8 cellular contexts compared by ENCODE assay signal in the genomic region with DNA sequence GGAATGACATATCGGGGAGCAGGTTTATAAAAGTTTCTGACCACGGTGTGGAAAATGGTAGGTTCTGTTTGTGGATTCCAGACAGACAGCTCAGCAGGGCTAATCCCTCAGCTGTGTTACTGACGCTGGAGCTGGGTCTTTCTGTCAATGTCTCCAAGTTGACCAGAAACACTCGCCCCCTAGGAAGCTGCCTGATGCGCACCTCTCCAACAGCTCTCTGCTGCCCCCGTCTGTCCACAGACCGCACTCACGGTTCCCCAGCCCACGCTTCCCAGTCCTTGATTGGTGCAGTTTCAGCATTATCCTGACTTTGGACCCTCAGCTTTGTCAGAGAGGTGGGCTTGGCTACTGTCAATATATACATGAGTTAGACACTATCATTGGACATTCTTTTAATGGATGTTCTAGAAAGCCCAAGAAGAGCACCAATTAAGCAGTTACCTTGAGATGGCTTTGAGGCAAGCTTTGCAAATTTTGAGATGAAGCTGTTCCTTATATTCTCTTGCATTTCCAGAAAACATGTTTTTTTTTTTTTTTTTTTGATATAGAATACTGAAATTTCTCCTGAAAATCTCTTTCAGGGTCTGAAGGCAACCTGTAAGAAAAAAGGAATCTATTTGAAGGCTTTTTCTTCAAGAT.
DNase-seq lines count a peak whose midpoint lies in the region; TF ChIP-seq lines count a peak whose summit lies in the region.

No MANE protein-coding gene starts in this region.

- H3K9me3 ChIP-seq in Peyer's patch = no peaks in the 10 kb centered on the region
- no peaks in the 10 kb centered on the region for H3K9me3 ChIP-seq in osteoblast (ENCODE audit: low read depth, low read length)
- H3K9me3 ChIP-seq in tibial artery = no peaks in the 10 kb centered on the region

- TF ChIP-seq CTCF in GM20000 (IDR thresholded peaks at IDR 0.05; ENCODE audit: extremely low read depth, missing control alignments) = peak; percentile 90
- peak; percentile 88 for TF ChIP-seq CTCF in HL-60 (IDR thresholded peaks at IDR 0.05; ENCODE audit: insufficient read depth, low read length)
- peak; percentile 56 to 93 (median 88) for TF ChIP-seq CTCF in Peyer's patch (IDR thresholded peaks at IDR 0.05)
- peak; percentile 99 for TF ChIP-seq CTCF in fibroblast of villous mesenchyme (IDR thresholded peaks at IDR 0.05; ENCODE audit: insufficient read depth, low read depth, low read length)
- TF ChIP-seq CTCF in osteoblast (IDR thresholded peaks at IDR 0.05; ENCODE audit: extremely low read depth, low read depth, low read length) = peak; percentile 99
- TF ChIP-seq CTCF in tibial artery (IDR thresholded peaks at IDR 0.05) = peak; percentile 88 to 92

- no peak for TF ChIP-seq POLR2A in Peyer's patch (IDR thresholded peaks at IDR 0.05)

- H3K36me3 ChIP-seq in Peyer's patch (no peaks in the 10 kb centered on the region), osteoblast (ENCODE audit: insufficient read depth, low read length) (no peaks in the 10 kb centered on the region), tibial artery (no peaks in the 10 kb centered on the region)

- no peak overlapping the region for H3K27ac ChIP-seq in HL-60 (replicated peaks)
- H3K27ac ChIP-seq in Peyer's patch = no peak overlapping the region
- no peak overlapping the region for H3K27ac ChIP-seq in osteoblast (ENCODE audit: low read depth, low read length)
- no peak overlapping the region for H3K27ac ChIP-seq in tibial artery

- H3K4me1 Mint-ChIP-seq in activated T-helper 1 cell treated with anti-CD3 and anti-CD28 coated beads, Interleukin-12 subunit alpha, Interleukin-12 subunit beta, Interleukin-2, Interleukin-4 antibody, amounts not matched to agents 30 ng/mL and 10 ng/mL and 1 ng/mL, durations not matched to agents 14 hours and 24 hours and 36 hours (ENCODE audit: low read depth) = no peaks in the 10 kb centered on the region

- peak; percentile 30 for DNase-seq in Caki2 (ENCODE audit: low read depth)
- DNase-seq in GM20000 (ENCODE audit: low spot score) = peak; percentile 69
- DNase-seq in HL-60 (ENCODE audit: low read depth in 1 of 2, low spot score in 1 of 2) = peak; percentile 30 to 72
- peak; percentile 64 to 86 (median 77) for DNase-seq in Peyer's patch
- peak; percentile 49 for DNase-seq in activated T-helper 1 cell treated with anti-CD3 and anti-CD28 coated beads, Interleukin-12 subunit alpha, Interleukin-12 subunit beta, Interleukin-2, Interleukin-4 antibody, amounts not matched to agents 30 ng/mL and 10 ng/mL and 1 ng/mL, durations not matched to agents 14 hours and 24 hours and 36 hours (ENCODE audit: low spot score)
- DNase-seq in fibroblast of villous mesenchyme (ENCODE audit: low read depth) = peak; percentile 57
- DNase-seq in osteoblast (ENCODE audit: insufficient read length, low spot score, missing footprints) = no peak
- peak; percentile 61 to 78 for DNase-seq in tibial artery

- intact Hi-C loops in activated T-helper 1 cell treated with anti-CD3 and anti-CD28 coated beads, Interleukin-12 subunit alpha, Interleukin-12 subunit beta, Interleukin-2, Interleukin-4 antibody, amounts not matched to agents 30 ng/mL and 10 ng/mL and 1 ng/mL, durations not matched to agents 14 hours and 24 hours and 36 hours (cut with micrococcal nuclease) = loop anchor here (1.0 to 2.0 kb wide), 5 partner anchors 99 to 1241 kb away; partner anchors contain the start of gene TBC1D5
- intact Hi-C loops in tibial artery (cut with DNase I; ENCODE audit: low total_unique reads) = loop anchor here (5.0 kb wide), 2 partner anchors 409 to 584 kb away; no protein-coding TSS in a partner anchor

- H3K36me3 Mint-ChIP-seq in activated T-helper 1 cell treated with anti-CD3 and anti-CD28 coated beads, Interleukin-12 subunit alpha, Interleukin-12 subunit beta, Interleukin-2, Interleukin-4 antibody, amounts not matched to agents 30 ng/mL and 10 ng/mL and 1 ng/mL, durations not matched to agents 14 hours and 24 hours and 36 hours (ENCODE audit: low read depth) = no peaks in the 10 kb centered on the region

- H2AFZ ChIP-seq in osteoblast (ENCODE audit: low read length) = peak overlapping the region; percentile 56

- no peak overlapping the region for H3K4me3 Mint-ChIP-seq in activated T-helper 1 cell treated with anti-CD3 and anti-CD28 coated beads, Interleukin-12 subunit alpha, Interleukin-12 subunit beta, Interleukin-2, Interleukin-4 antibody, amounts not matched to agents 30 ng/mL and 10 ng/mL and 1 ng/mL, durations not matched to agents 14 hours and 24 hours and 36 hours

- H3K4me1 ChIP-seq in Peyer's patch (no peaks in the 10 kb centered on the region), osteoblast (ENCODE audit: insufficient read depth, low read length) (peaks cover 6% of the 10 kb centered on the region), tibial artery (no peaks in the 10 kb centered on the region)

- in situ Hi-C loops in Caki2 (cut with HindIII; ENCODE audit: low pct_unique_long_range_greater_than_20kb, low sequenced_read_pairs) = no loop called here

- no peaks in the 10 kb centered on the region for H3K79me2 ChIP-seq in osteoblast (ENCODE audit: insufficient read depth, low read length)

- H3K27me3 ChIP-seq in HL-60 (ENCODE audit: insufficient read depth, poor library complexity, severe bottlenecking) (no peaks in the 10 kb centered on the region), Peyer's patch (no peaks in the 10 kb centered on the region), osteoblast (ENCODE audit: insufficient read depth, low read length) (peaks cover 9% of the 10 kb centered on the region), tibial artery (no peaks in the 10 kb centered on the region)

- peak overlapping the region; percentile 53 for H3K4me2 ChIP-seq in osteoblast (ENCODE audit: insufficient read depth, low read length)

- H3K27ac Mint-ChIP-seq in activated T-helper 1 cell treated with anti-CD3 and anti-CD28 coated beads, Interleukin-12 subunit alpha, Interleukin-12 subunit beta, Interleukin-2, Interleukin-4 antibody, amounts not matched to agents 30 ng/mL and 10 ng/mL and 1 ng/mL, durations not matched to agents 14 hours and 24 hours and 36 hours = no peak overlapping the region

- peaks cover 4% of the 10 kb centered on the region for H3K27me3 Mint-ChIP-seq in activated T-helper 1 cell treated with anti-CD3 and anti-CD28 coated beads, Interleukin-12 subunit alpha, Interleukin-12 subunit beta, Interleukin-2, Interleukin-4 antibody, amounts not matched to agents 30 ng/mL and 10 ng/mL and 1 ng/mL, durations not matched to agents 14 hours and 24 hours and 36 hours (ENCODE audit: insufficient read depth)

- H4K20me1 ChIP-seq in osteoblast (ENCODE audit: insufficient read depth, low read length) = no peaks in the 10 kb centered on the region

- H3K4me3 ChIP-seq in HL-60 (replicated peaks; ENCODE audit: insufficient read depth, low read length) (no peak overlapping the region), Peyer's patch (no peak overlapping the region), fibroblast of villous mesenchyme (ENCODE audit: low read depth, low read length) (no peak overlapping the region), osteoblast (ENCODE audit: insufficient read depth, low read length) (peak overlapping the region; percentile 8), tibial artery (no peak overlapping the region)

- H3K9me3 Mint-ChIP-seq in activated T-helper 1 cell treated with anti-CD3 and anti-CD28 coated beads, Interleukin-12 subunit alpha, Interleukin-12 subunit beta, Interleukin-2, Interleukin-4 antibody, amounts not matched to agents 30 ng/mL and 10 ng/mL and 1 ng/mL, durations not matched to agents 14 hours and 24 hours and 36 hours = no peaks in the 10 kb centered on the region
